ENCODE assay signal across 9 cellular contexts in the genomic region with DNA sequence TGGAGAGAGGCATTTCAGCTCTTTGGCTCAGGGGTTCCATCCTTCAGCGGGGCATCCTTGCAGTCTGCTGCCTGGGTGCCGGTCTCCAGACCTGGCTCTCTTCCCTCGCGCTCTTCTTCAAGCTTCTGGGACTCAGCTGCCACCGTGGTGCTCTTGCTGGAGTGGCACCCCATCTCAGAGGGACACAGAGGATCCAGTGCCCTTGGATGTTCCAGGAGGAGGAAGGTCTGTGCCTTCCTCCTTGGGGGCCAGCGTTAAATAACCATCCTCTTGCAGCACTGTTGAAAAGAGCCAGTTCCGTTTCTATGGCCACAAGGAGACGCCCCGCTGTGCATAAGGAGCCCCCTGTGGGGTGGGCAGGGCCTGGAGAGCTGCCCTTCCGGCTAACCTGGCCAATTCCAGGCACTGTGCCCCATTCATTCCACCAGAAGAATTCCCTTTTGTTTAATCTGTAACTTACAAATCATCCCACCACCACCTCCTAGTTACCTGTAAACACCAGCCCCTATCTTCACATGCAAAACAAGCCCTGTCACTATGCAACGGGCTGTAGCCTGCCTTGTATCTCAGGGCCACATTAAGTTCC. TPM values are rescaled to one million over a fixed set of nuclear protein-coding genes. Genes with fewer than 3 reads are reported as not detected.
DNase-seq lines count a peak whose midpoint lies in the region; ATAC-seq and TF ChIP-seq lines count a peak whose summit lies in the region.
"Had no signal": no experiment of that assay in that cellular context is flagged by ENCODE, and none has a peak within 500 bp of the region (broad histone marks: within the 10 kb centered on the region; RNA-seq: fewer than 3 reads in every experiment).

No MANE protein-coding gene starts in this region.

- H3K4me3 ChIP-seq in suprapubic skin, result peak overlapping the region; percentile 38

- no peak for TF ChIP-seq POLR2A in suprapubic skin (IDR thresholded peaks at IDR 0.05)

- H3K9me3 ChIP-seq in suprapubic skin, result no peaks in the 10 kb centered on the region

- peaks cover 56% of the 10 kb centered on the region for H3K4me1 ChIP-seq in suprapubic skin

- WGBS in suprapubic skin, result 20% methylated on average over 10 of the region's 11 CpGs

- H3K36me3 ChIP-seq in suprapubic skin, result no peaks in the 10 kb centered on the region

- no peak for TF ChIP-seq EP300 in suprapubic skin (IDR thresholded peaks at IDR 0.05)

- TF ChIP-seq CTCF in suprapubic skin (IDR thresholded peaks at IDR 0.05), result no peak

- no peak for ATAC-seq in HG03342 (IDR thresholded peaks at IDR 0.05; ENCODE audit: unreplicated experiment)

- peak; percentile 82 for DNase-seq in LoVo (ENCODE audit: low spot score)
- peak; percentile 70 for DNase-seq in ecto neural progenitor cell (ENCODE audit: low spot score)
- DNase-seq in kidney tubule cell (ENCODE audit: low spot score), result peak; percentile 90
- no peak for DNase-seq in suprapubic skin (ENCODE audit: low spot score in 2 of 2)
- no peak for DNase-seq in activated T-cell treated with anti-CD3 and anti-CD28 coated beads, Interleukin-2, amount 50 U/mL, for 48 hours
- no peak for DNase-seq in NCI-H82 (lab: John Stamatoyannopoulos, UW)
- DNase-seq: activated naive CD4-positive, alpha-beta T cell treated with anti-CD3 and anti-CD28 coated beads, Interleukin-2, amount 10 ng/mL, durations not matched to agents 7 days and 5 days; foreskin melanocyte had no signal

- H3K27me3 ChIP-seq in suprapubic skin, result no peaks in the 10 kb centered on the region

- peak overlapping the region; percentile 88 for H3K27ac ChIP-seq in suprapubic skin

RNA-seq across cellular contexts. Expression of a gene that starts 8.6 kb away (rescaled TPM):
- 10 to 100 TPM in 3 of 4 donors, 1 to 10 TPM in 1; 8.7 to 33.3 (median 17.0) TPM for total RNA-seq in suprapubic skin

RNA-seq across cellular contexts. Expression of a gene that starts 10.7 kb away (rescaled TPM):
- total RNA-seq in suprapubic skin, result 100 to 1,000 TPM in 1 of 4 donors, 10 to 100 TPM in 3; 56.6 to 129 (median 70.4) TPM

Comparison
In these comparisons a context has a peak if more than half of its experiments do, and no peak if none do; other contexts are left out.
1. DNase-seq: peak in LoVo (single experiment), ecto neural progenitor cell (single experiment) and kidney tubule cell (single experiment); none in suprapubic skin (0 of 2), activated T-cell treated with anti-CD3 and anti-CD28 coated beads, Interleukin-2, amount 50 U/mL, for 48 hours (0 of 2) and NCI-H82 (single experiment).